Comparison of ENCODE assay signal across 22 cellular contexts in genomic region chr6:62217866-62218265, GRCh38.
A peak's percentile ranks its signal among the peaks of the same experiment; 100 is the strongest.
DNase-seq lines count a peak whose midpoint lies in the region; ATAC-seq and TF ChIP-seq lines count a peak whose summit lies in the region.
"Had no signal": no experiment of that assay in that cellular context is flagged by ENCODE, and none has a peak within 500 bp of the region (broad histone marks: within the 10 kb centered on the region; RNA-seq: fewer than 3 reads in every experiment).

No MANE protein-coding gene starts in this region.

- intact Hi-C loops in dorsolateral prefrontal cortex (cut with DNase I), result no loop called here

- H3K27me3 ChIP-seq in SU-DHL-6 (ENCODE audit: low read length) (no peaks in the 10 kb centered on the region), dorsolateral prefrontal cortex (no peaks in the 10 kb centered on the region)
- H3K27me3 ChIP-seq: BE2C; BLaER1 treated with 17β-estradiol and CSF1 and Interleukin-3, amounts not matched to agents 10 nM and 100 nM had no signal

- no peak for TF ChIP-seq RAD21 in Ishikawa (IDR thresholded peaks at IDR 0.05; ENCODE audit: low read depth)

- no peaks in the 10 kb centered on the region for H3K79me2 ChIP-seq in SU-DHL-6 (ENCODE audit: insufficient read depth, low read length)

- no peaks in the 10 kb centered on the region for H4K20me1 ChIP-seq in SU-DHL-6 (ENCODE audit: low read depth, low read length)
- H4K20me1 ChIP-seq: BLaER1 treated with 17β-estradiol and CSF1 and Interleukin-3, amounts not matched to agents 10 nM and 100 nM had no signal

- TF ChIP-seq EP300 in Ishikawa (IDR thresholded peaks at IDR 0.05; ENCODE audit: borderline replicate concordance), result no peak

- H3K4me2 ChIP-seq in SU-DHL-6 (ENCODE audit: low read depth, low read length, poor library complexity, severe bottlenecking), result no peak overlapping the region
- H3K4me2 ChIP-seq: A549; BLaER1 treated with 17β-estradiol and CSF1 and Interleukin-3, amounts not matched to agents 10 nM and 100 nM; GM23338 had no signal

- no peaks in the 10 kb centered on the region for H3K36me3 ChIP-seq in SU-DHL-6 (ENCODE audit: low read length)
- H3K36me3 ChIP-seq: BE2C; BLaER1 treated with 17β-estradiol and CSF1 and Interleukin-3, amounts not matched to agents 10 nM and 100 nM had no signal

- H3F3A ChIP-seq in SU-DHL-6 (ENCODE audit: insufficient read depth), result no peaks in the 10 kb centered on the region

- H3K4me3 ChIP-seq in SU-DHL-6 (ENCODE audit: insufficient read depth, low read length, poor library complexity, severe bottlenecking), result no peak overlapping the region
- no peak overlapping the region for H3K4me3 ChIP-seq in dorsolateral prefrontal cortex
- H3K4me3 ChIP-seq: A549; BLaER1 treated with 17β-estradiol and CSF1 and Interleukin-3, amounts not matched to agents 10 nM and 100 nM; GM23338 had no signal

- TF ChIP-seq CTCF in SU-DHL-6 (IDR thresholded peaks at IDR 0.05; ENCODE audit: insufficient read depth, low read length, poor library complexity, severe bottlenecking), result no peak
- TF ChIP-seq CTCF in dorsolateral prefrontal cortex (IDR thresholded peaks at IDR 0.05 in 54 of 56, conservative IDR thresholded peaks at IDR 0.05 in 2 of 56; ENCODE audit: low read depth in 1 of 56, partially characterized antibody in 56 of 56), result no peak

- ATAC-seq in HG03196 (IDR thresholded peaks at IDR 0.05; ENCODE audit: unreplicated experiment), result no peak
- ATAC-seq: A549, GM23338, HCT116 had no signal

- H3K9ac ChIP-seq in SU-DHL-6 (ENCODE audit: low read length), result no peak overlapping the region
- H3K9ac ChIP-seq: BLaER1 treated with 17β-estradiol and CSF1 and Interleukin-3, amounts not matched to agents 10 nM and 100 nM had no signal

- DNase-seq in NCI-H2081 (lab: John Stamatoyannopoulos, UW) (peak; percentile 4 to 18), NCI-H2081 treated with DMSO at 0.1 percent for 48 hours (lab: John Stamatoyannopoulos, UW) (no peak), dorsolateral prefrontal cortex (no peak), UCSD-AML1 (lab: John Stamatoyannopoulos, UW; ENCODE audit: unreplicated experiment) (no peak)
- DNase-seq: 8988T; ACHN; AML-193; BE2C; Calu3; CD4-positive, alpha-beta T cell; CD8-positive, alpha-beta memory T cell; DMS53; DMS79 treated with DMSO at 0.1 percent for 48 hours; GF-D8; H9 had no signal

- H3K27ac ChIP-seq in SU-DHL-6 (ENCODE audit: low read depth, low read length), result no peak overlapping the region
- no peak overlapping the region for H3K27ac ChIP-seq in dorsolateral prefrontal cortex
- H3K27ac ChIP-seq: A549; BLaER1 treated with 17β-estradiol and CSF1 and Interleukin-3, amounts not matched to agents 10 nM and 100 nM had no signal

- peak overlapping the region; percentile 37 for H2AFZ ChIP-seq in SU-DHL-6 (ENCODE audit: low read depth, low read length, severe bottlenecking)
- H2AFZ ChIP-seq: GM23338 had no signal

- no peaks in the 10 kb centered on the region for H3K9me3 ChIP-seq in SU-DHL-6 (ENCODE audit: insufficient read depth, low read length)
- H3K9me3 ChIP-seq: A549, BE2C had no signal

- H3K9me2 ChIP-seq in SU-DHL-6 (replicated peaks; ENCODE audit: insufficient read depth, low read length), result no peaks in the 10 kb centered on the region

TF ChIP-seq in Ishikawa, 13 proteins besides CTCF, POLR2A, EP300 and RAD21:
- TF ChIP-seq, protein P1, sequence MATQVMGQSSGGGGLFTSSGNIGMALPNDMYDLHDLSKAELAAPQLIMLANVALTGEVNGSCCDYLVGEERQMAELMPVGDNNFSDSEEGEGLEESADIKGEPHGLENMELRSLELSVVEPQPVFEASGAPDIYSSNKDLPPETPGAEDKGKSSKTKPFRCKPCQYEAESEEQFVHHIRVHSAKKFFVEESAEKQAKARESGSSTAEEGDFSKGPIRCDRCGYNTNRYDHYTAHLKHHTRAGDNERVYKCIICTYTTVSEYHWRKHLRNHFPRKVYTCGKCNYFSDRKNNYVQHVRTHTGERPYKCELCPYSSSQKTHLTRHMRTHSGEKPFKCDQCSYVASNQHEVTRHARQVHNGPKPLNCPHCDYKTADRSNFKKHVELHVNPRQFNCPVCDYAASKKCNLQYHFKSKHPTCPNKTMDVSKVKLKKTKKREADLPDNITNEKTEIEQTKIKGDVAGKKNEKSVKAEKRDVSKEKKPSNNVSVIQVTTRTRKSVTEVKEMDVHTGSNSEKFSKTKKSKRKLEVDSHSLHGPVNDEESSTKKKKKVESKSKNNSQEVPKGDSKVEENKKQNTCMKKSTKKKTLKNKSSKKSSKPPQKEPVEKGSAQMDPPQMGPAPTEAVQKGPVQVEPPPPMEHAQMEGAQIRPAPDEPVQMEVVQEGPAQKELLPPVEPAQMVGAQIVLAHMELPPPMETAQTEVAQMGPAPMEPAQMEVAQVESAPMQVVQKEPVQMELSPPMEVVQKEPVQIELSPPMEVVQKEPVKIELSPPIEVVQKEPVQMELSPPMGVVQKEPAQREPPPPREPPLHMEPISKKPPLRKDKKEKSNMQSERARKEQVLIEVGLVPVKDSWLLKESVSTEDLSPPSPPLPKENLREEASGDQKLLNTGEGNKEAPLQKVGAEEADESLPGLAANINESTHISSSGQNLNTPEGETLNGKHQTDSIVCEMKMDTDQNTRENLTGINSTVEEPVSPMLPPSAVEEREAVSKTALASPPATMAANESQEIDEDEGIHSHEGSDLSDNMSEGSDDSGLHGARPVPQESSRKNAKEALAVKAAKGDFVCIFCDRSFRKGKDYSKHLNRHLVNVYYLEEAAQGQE (IDR thresholded peaks at IDR 0.05; ENCODE audit: low read depth), result no peak
- TF ChIP-seq NFIC (IDR thresholded peaks at IDR 0.05), result peak; percentile 19; the same call in 1 of the 2 replicates

Comparison
In these comparisons a context has a peak if more than half of its experiments do, and no peak if none do; other contexts are left out.
1. DNase-seq: peak in NCI-H2081 (2 of 2); none in NCI-H2081 treated with DMSO at 0.1 percent for 48 hours (single experiment), dorsolateral prefrontal cortex (0 of 10) and UCSD-AML1 (single experiment).